Comparison of ENCODE assay signal across 14 cellular contexts in the genomic region with DNA sequence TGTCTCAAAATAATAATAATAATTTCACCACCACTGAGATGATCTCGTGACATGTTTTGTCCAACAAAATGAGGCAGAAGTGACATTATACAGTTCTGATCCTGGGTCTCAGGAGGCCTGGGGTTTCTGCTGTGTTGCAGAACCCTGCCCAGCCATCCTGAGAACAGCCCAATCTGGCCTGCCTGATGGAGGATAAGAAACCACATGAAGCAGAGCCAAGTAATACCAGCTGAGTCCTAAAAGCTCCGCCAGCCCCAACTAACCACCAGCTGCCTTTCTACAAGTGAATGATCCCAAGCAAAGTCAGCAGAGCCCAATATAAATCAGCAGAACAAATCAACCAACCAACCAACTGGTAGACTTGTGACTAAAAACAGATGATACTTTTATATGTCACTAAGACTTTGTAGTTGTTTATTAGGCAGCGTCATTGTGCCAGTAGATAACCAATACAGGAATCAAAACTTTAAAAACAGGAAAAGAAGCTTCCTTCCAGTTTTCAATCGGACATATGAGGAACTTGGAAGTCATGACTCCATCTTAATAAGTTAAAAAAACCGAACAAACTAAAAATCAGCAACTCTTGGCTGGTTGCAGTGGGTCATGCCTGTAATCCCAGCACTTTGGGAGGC. TPM values are rescaled to one million over a fixed set of nuclear protein-coding genes. Genes with fewer than 3 reads are reported as not detected.
DNase-seq lines count a peak whose midpoint lies in the region; ATAC-seq and TF ChIP-seq lines count a peak whose summit lies in the region.
"Had no signal": no experiment of that assay in that cellular context is flagged by ENCODE, and none has a peak within 500 bp of the region (broad histone marks: within the 10 kb centered on the region; RNA-seq: fewer than 3 reads in every experiment).

No MANE protein-coding gene starts in this region.

- TF ChIP-seq CTCF in fibroblast of villous mesenchyme (IDR thresholded peaks at IDR 0.05; ENCODE audit: insufficient read depth, low read depth, low read length) (no peak), breast epithelium (IDR thresholded peaks at IDR 0.05) (no peak)

- no peak overlapping the region for H3K27ac Mint-ChIP-seq in activated CD8-positive, alpha-beta memory T cell treated with anti-CD3 and anti-CD28 coated beads, Interleukin-2, amount 10 ng/mL, durations not matched to agents 7 days and 5 days
- H3K27ac Mint-ChIP-seq: HFFc6, neural progenitor cell had no signal

- H3K36me3 ChIP-seq in skeletal muscle tissue (ENCODE audit: control insufficient read depth in 3 of 3, insufficient read depth in 3 of 3, low read length in 3 of 3) (no peaks in the 10 kb centered on the region), breast epithelium (no peaks in the 10 kb centered on the region)
- H3K36me3 ChIP-seq: esophagus squamous epithelium, neural progenitor cell had no signal

- H3K27me3 Mint-ChIP-seq in activated CD8-positive, alpha-beta memory T cell treated with anti-CD3 and anti-CD28 coated beads, Interleukin-2, amount 10 ng/mL, durations not matched to agents 7 days and 5 days: peaks cover 55% of the 10 kb centered on the region

- intact Hi-C loops in breast epithelium (cut with DNase I; ENCODE audit: low total_unique reads): no loop called here

- H3K4me1 ChIP-seq in skeletal muscle tissue (ENCODE audit: control insufficient read depth in 3 of 3, insufficient read depth in 3 of 3, low read length in 3 of 3) (peaks cover 0 to 3% (median 0%) of the 10 kb centered on the region in 3 donors), breast epithelium (no peaks in the 10 kb centered on the region)
- H3K4me1 ChIP-seq: neural progenitor cell had no signal

- peaks cover 6% of the 10 kb centered on the region for H3K4me1 Mint-ChIP-seq in activated CD8-positive, alpha-beta memory T cell treated with anti-CD3 and anti-CD28 coated beads, Interleukin-2, amount 10 ng/mL, durations not matched to agents 7 days and 5 days

- peak; percentile 42 for ATAC-seq in activated CD8-positive, alpha-beta memory T cell treated with anti-CD3 and anti-CD28 coated beads, Interleukin-2, amount 10 ng/mL, durations not matched to agents 7 days and 5 days

- H3K36me3 Mint-ChIP-seq in activated CD8-positive, alpha-beta memory T cell treated with anti-CD3 and anti-CD28 coated beads, Interleukin-2, amount 10 ng/mL, durations not matched to agents 7 days and 5 days: no peaks in the 10 kb centered on the region
- H3K36me3 Mint-ChIP-seq: neural progenitor cell had no signal

- CTCF ChIA-PET in activated CD8-positive, alpha-beta memory T cell treated with anti-CD3 and anti-CD28 coated beads, Interleukin-2, amount 10 ng/mL, durations not matched to agents 7 days and 5 days (lab: Charles Lee): interaction anchor here (1.5 kb wide), 1 partner anchor 411 kb away, joined by 3 read pairs; no protein-coding TSS in a partner anchor

- TF ChIP-seq POLR2A in breast epithelium (IDR thresholded peaks at IDR 0.05): no peak

- no peaks in the 10 kb centered on the region for H3K9me3 ChIP-seq in skeletal muscle tissue (ENCODE audit: control insufficient read depth in 3 of 3, low read length in 3 of 3)
- H3K9me3 ChIP-seq in breast epithelium: no peaks in the 10 kb centered on the region
- H3K9me3 ChIP-seq: esophagus squamous epithelium had no signal

- H3K4me3 ChIP-seq in fibroblast of villous mesenchyme (ENCODE audit: low read depth, low read length): no peak overlapping the region
- no peak overlapping the region for H3K4me3 ChIP-seq in skeletal muscle tissue (ENCODE audit: low read length in 3 of 3)
- no peak overlapping the region for H3K4me3 ChIP-seq in breast epithelium
- H3K4me3 ChIP-seq: esophagus squamous epithelium, neural progenitor cell had no signal

- no peak overlapping the region for H3K4me3 Mint-ChIP-seq in activated CD8-positive, alpha-beta memory T cell treated with anti-CD3 and anti-CD28 coated beads, Interleukin-2, amount 10 ng/mL, durations not matched to agents 7 days and 5 days
- H3K4me3 Mint-ChIP-seq: HFFc6, neural progenitor cell had no signal

- no peak for DNase-seq in activated CD8-positive, alpha-beta memory T cell treated with anti-CD3 and anti-CD28 coated beads, Interleukin-2, amount 10 ng/mL, durations not matched to agents 7 days and 5 days
- no peak for DNase-seq in activated CD8-positive, alpha-beta memory T cell treated with anti-CD3 and anti-CD28 coated beads, Interleukin-2, amount 50 U/mL, for 4 hours
- DNase-seq in OCI-M1 (lab: John Stamatoyannopoulos, UW) (peak; percentile 81), fibroblast of villous mesenchyme (ENCODE audit: low read depth) (peak; percentile 64), NCI-H2196 treated with DMSO at 0.1 percent for 48 hours (lab: John Stamatoyannopoulos, UW; ENCODE audit: unreplicated experiment) (no peak), NCI-H2227 treated with DMSO at 0.1 percent for 48 hours (lab: John Stamatoyannopoulos, UW) (no peak), breast epithelium (ENCODE audit: low spot score in 2 of 2) (no peak)
- DNase-seq: activated CD4-positive, CD25-positive, alpha-beta regulatory T cell; Calu3; esophagus squamous epithelium; HFFc6 had no signal

- no peaks in the 10 kb centered on the region for H3K27me3 ChIP-seq in skeletal muscle tissue (ENCODE audit: control insufficient read depth in 3 of 3, insufficient read depth in 3 of 3, low read length in 3 of 3)
- no peaks in the 10 kb centered on the region for H3K27me3 ChIP-seq in breast epithelium
- H3K27me3 ChIP-seq: esophagus squamous epithelium, neural progenitor cell had no signal

- peak overlapping the region; percentile 52 for H3K27ac ChIP-seq in skeletal muscle tissue (ENCODE audit: low read depth, low read length)
- H3K27ac ChIP-seq in breast epithelium: no peak overlapping the region
- H3K27ac ChIP-seq: esophagus squamous epithelium, HL-60, neural progenitor cell had no signal

- no peaks in the 10 kb centered on the region for H3K9me3 Mint-ChIP-seq in activated CD8-positive, alpha-beta memory T cell treated with anti-CD3 and anti-CD28 coated beads, Interleukin-2, amount 10 ng/mL, durations not matched to agents 7 days and 5 days (ENCODE audit: low read depth)
- H3K9me3 Mint-ChIP-seq: HFFc6, neural progenitor cell had no signal

- no peak overlapping the region for H3K9ac ChIP-seq in skeletal muscle tissue (ENCODE audit: low read depth in 1 of 3, low read length in 3 of 3)
- H3K9ac ChIP-seq: neural progenitor cell had no signal

RNA-seq across cellular contexts. Expression of a gene that starts 52.1 kb away (rescaled TPM):
- total RNA-seq in activated CD8-positive, alpha-beta memory T cell treated with anti-CD3 and anti-CD28 coated beads, Interleukin-2, amount 10 ng/mL, durations not matched to agents 7 days and 5 days: 100 to 1,000 TPM; 178 to 192 TPM
- total RNA-seq in fibroblast of villous mesenchyme: 88.6 and 114 TPM in 2 replicates
- 95.0 TPM for total RNA-seq in skeletal muscle tissue
- 100 to 1,000 TPM in 2 of 3 donors, 10 to 100 TPM in 1; 96.7 to 127 (median 122) TPM for total RNA-seq in breast epithelium

RNA-seq across cellular contexts. Expression of a gene that starts 52.3 kb away (rescaled TPM):
- 10 to 100 TPM; 46.6 to 50.7 TPM for total RNA-seq in activated CD8-positive, alpha-beta memory T cell treated with anti-CD3 and anti-CD28 coated beads, Interleukin-2, amount 10 ng/mL, durations not matched to agents 7 days and 5 days
- total RNA-seq in fibroblast of villous mesenchyme: 9.5 and 10.6 TPM in 2 replicates
- total RNA-seq in skeletal muscle tissue: 6.8 TPM
- 10 to 100 TPM in 2 of 3 donors, 1 to 10 TPM in 1; 7.8 to 26.2 (median 18.7) TPM for total RNA-seq in breast epithelium

Comparison
In these comparisons a context has a peak if more than half of its experiments do, and no peak if none do; other contexts are left out.
1. DNase-seq: peak in OCI-M1 (single experiment) and fibroblast of villous mesenchyme (single experiment); none in activated CD8-positive, alpha-beta memory T cell treated with anti-CD3 and anti-CD28 coated beads, Interleukin-2, amount 10 ng/mL, durations not matched to agents 7 days and 5 days (single experiment), activated CD8-positive, alpha-beta memory T cell treated with anti-CD3 and anti-CD28 coated beads, Interleukin-2, amount 50 U/mL, for 4 hours (single experiment), NCI-H2196 treated with DMSO at 0.1 percent for 48 hours (single experiment), NCI-H2227 treated with DMSO at 0.1 percent for 48 hours (single experiment) and breast epithelium (0 of 2).